24 cellular contexts compared by ENCODE assay signal in genomic region chr1:223334156-223334555, GRCh38.
"Had no signal": no experiment of that assay in that cellular context is flagged by ENCODE, and none has a peak within 500 bp of the region (broad histone marks: within the 10 kb centered on the region; RNA-seq: fewer than 3 reads in every experiment).

No MANE protein-coding gene starts in this region.

- H3K36me3 ChIP-seq: stomach, suprapubic skin, thoracic aorta, thyroid gland, tibial artery, tibial nerve, transverse colon, upper lobe of left lung, upper lobe of right lung, uterus, vagina had no signal

- H3K27ac ChIP-seq: stomach, suprapubic skin, testis, thoracic aorta, thyroid gland, tibial artery, tibial nerve, transverse colon, upper lobe of left lung, upper lobe of right lung, uterus, vagina had no signal

- H3K4me1 ChIP-seq: suprapubic skin, thyroid gland, transverse colon, upper lobe of left lung, upper lobe of right lung, uterus, vagina had no signal

- DNase-seq: stimulated activated CD4-positive, alpha-beta T cell treated with anti-CD3 and anti-CD28 coated beads, Interleukin-2, amount 100 ng/mL, for 48 hours; stimulated activated CD4-positive, alpha-beta T cell treated with anti-CD3 and anti-CD28 coated beads, Interleukin-4, amount 100 ng/mL, for 1 hour; stimulated activated CD4-positive, alpha-beta T cell treated with anti-CD3 and anti-CD28 coated beads, Interleukin-4, amount 100 ng/mL, for 24 hours; stimulated activated CD4-positive, alpha-beta T cell treated with anti-CD3 and anti-CD28 coated beads, Interleukin-4, amount 100 ng/mL, for 4 hours; stimulated activated CD8-positive, alpha-beta memory T cell treated with anti-CD3 and anti-CD28 coated beads, Interleukin-4, amount 100 ng/mL, for 48 hours; stimulated activated naive B cell treated with anti-CD40 and anti-IgM and Interleukin-4, amounts not matched to agents 10 μg/mL and 1 μg/mL and 100 μg/mL, for 72 hours; stimulated activated naive CD4-positive, alpha-beta T cell; stimulated activated naive CD4-positive, alpha-beta T cell treated with Interleukin-2 at 50 U/mL for 16 hours; stimulated activated naive CD8-positive, alpha-beta T cell treated with anti-CD3 and anti-CD28 coated beads, Interleukin-15, amount 100 ng/mL, for 72 hours; stimulated activated naive CD8-positive, alpha-beta T cell treated with anti-CD3 and anti-CD28 coated beads, Interleukin-15, Interleukin-2, amounts not matched to agents 100 U/mL and 50 U/mL, for 24 hours; stomach; substantia nigra; testis; thyroid gland; tibial artery; transverse colon; trophoblast cell; upper lobe of left lung; upper lobe of right lung; uterus had no signal

- H3K9me3 ChIP-seq: stomach, suprapubic skin, testis, thoracic aorta, thyroid gland, tibial artery, tibial nerve, transverse colon, upper lobe of left lung, upper lobe of right lung, uterus, vagina had no signal

- H3K4me3 ChIP-seq: stomach, suprapubic skin, testis, thoracic aorta, thyroid gland, tibial artery, tibial nerve, transverse colon, upper lobe of left lung, upper lobe of right lung, uterus, vagina had no signal
